25 cellular contexts compared by ENCODE assay signal in genomic region chr6:118083711-118084110, GRCh38.
"Had no signal": no experiment of that assay in that cellular context is flagged by ENCODE, and none has a peak within 500 bp of the region (broad histone marks: within the 10 kb centered on the region; RNA-seq: fewer than 3 reads in every experiment).

No MANE protein-coding gene starts in this region.

- H3K27ac ChIP-seq: colonic mucosa, coronary artery, dorsolateral prefrontal cortex, epithelial cell of prostate, esophagus muscularis mucosa, esophagus squamous epithelium, foreskin keratinocyte, gastrocnemius medialis, gastroesophageal sphincter, heart left ventricle, heart right ventricle, hepatocyte had no signal

- H3K4me1 Mint-ChIP-seq: endodermal cell had no signal

- H3K36me3 ChIP-seq: colonic mucosa, esophagus muscularis mucosa, esophagus squamous epithelium, gastrocnemius medialis, gastroesophageal sphincter, heart left ventricle, heart right ventricle had no signal

- H3K4me3 ChIP-seq: colonic mucosa, coronary artery, dorsolateral prefrontal cortex, esophagus muscularis mucosa, esophagus squamous epithelium, gastrocnemius medialis, gastroesophageal sphincter, heart left ventricle, heart right ventricle, hepatocyte had no signal

- DNase-seq: colonic mucosa; cortex of kidney; dermis blood vessel endothelial cell; dorsolateral prefrontal cortex; effector CD4-positive, alpha-beta T cell; effector CD8-positive, alpha-beta T cell; effector memory CD4-positive, alpha-beta T cell; effector memory CD8-positive, alpha-beta T cell; endodermal cell; erythroblast; esophagus squamous epithelium; foreskin fibroblast; foreskin keratinocyte; gastrocnemius medialis; glutamatergic neuron; head of caudate nucleus; heart left ventricle; heart right ventricle had no signal

- H3K27me3 Mint-ChIP-seq: dendritic cell treated with granulocyte-macrophage colony-stimulating factor and Interleukin-4, amounts not matched to agents 40 ng/mL and 50 ng/mL, for 4 days had no signal

- H3K4me3 Mint-ChIP-seq: dendritic cell treated with granulocyte-macrophage colony-stimulating factor and Interleukin-4, amounts not matched to agents 40 ng/mL and 50 ng/mL, for 4 days; effector memory CD8-positive, alpha-beta T cell; endodermal cell had no signal

- H3K27me3 ChIP-seq: colonic mucosa, dorsolateral prefrontal cortex, esophagus muscularis mucosa, esophagus squamous epithelium, foreskin keratinocyte, gastrocnemius medialis, gastroesophageal sphincter, heart left ventricle, heart right ventricle, hepatocyte had no signal

- H3K27ac Mint-ChIP-seq: dendritic cell treated with granulocyte-macrophage colony-stimulating factor and Interleukin-4, amounts not matched to agents 40 ng/mL and 50 ng/mL, for 4 days; effector memory CD8-positive, alpha-beta T cell; endodermal cell had no signal

- H3K9me3 Mint-ChIP-seq: effector memory CD8-positive, alpha-beta T cell; endodermal cell had no signal

- ATAC-seq: effector memory CD8-positive, alpha-beta T cell; esophagus mucosa; foreskin keratinocyte; gastrocnemius medialis; gastroesophageal sphincter; heart left ventricle; heart right ventricle had no signal

- H3K4me1 ChIP-seq: colonic mucosa, esophagus muscularis mucosa, esophagus squamous epithelium, foreskin keratinocyte, gastrocnemius medialis, gastroesophageal sphincter, heart left ventricle, heart right ventricle had no signal

- H3K9me3 ChIP-seq: colonic mucosa, esophagus muscularis mucosa, esophagus squamous epithelium, gastrocnemius medialis, gastroesophageal sphincter, heart left ventricle, heart right ventricle had no signal
